9 cellular contexts compared by ENCODE assay signal in genomic region chr2:120442541-120442922, GRCh38.
DNase-seq lines count a peak whose midpoint lies in the region; ATAC-seq and TF ChIP-seq lines count a peak whose summit lies in the region.
"Had no signal": no experiment of that assay in that cellular context is flagged by ENCODE, and none has a peak within 500 bp of the region (broad histone marks: within the 10 kb centered on the region; RNA-seq: fewer than 3 reads in every experiment).

No MANE protein-coding gene starts in this region.

- H3K9me3 Mint-ChIP-seq in activated naive CD8-positive, alpha-beta T cell treated with anti-CD3 and anti-CD28 coated beads, Interleukin-2, amount 10 ng/mL, durations not matched to agents 7 days and 5 days, result no peaks in the 10 kb centered on the region

- no peak for TF ChIP-seq CTCF in hepatocyte (IDR thresholded peaks at IDR 0.05; ENCODE audit: poor library complexity)
- peak in 1 of 4 experiments; percentile 4 for TF ChIP-seq CTCF in prostate gland (IDR thresholded peaks at IDR 0.05)

- no peaks in the 10 kb centered on the region for H3K9me3 ChIP-seq in GM23248 (ENCODE audit: low read depth)
- no peaks in the 10 kb centered on the region for H3K9me3 ChIP-seq in hepatocyte (ENCODE audit: low read depth)
- H3K9me3 ChIP-seq in prostate gland, result no peaks in the 10 kb centered on the region

- H3K27me3 ChIP-seq in GM23248 (replicated peaks; ENCODE audit: insufficient read depth), result peaks cover 21% of the 10 kb centered on the region; the same call in 1 of the 2 replicates
- peaks cover 29% of the 10 kb centered on the region for H3K27me3 ChIP-seq in hepatocyte
- no peaks in the 10 kb centered on the region for H3K27me3 ChIP-seq in prostate gland (replicated peaks; ENCODE audit: insufficient read depth)

- TF ChIP-seq POLR2A in prostate gland (IDR thresholded peaks at IDR 0.05), result no peak

- H3K4me2 ChIP-seq in GM23248 (ENCODE audit: unreplicated experiment) (peak overlapping the region; percentile 74), hepatocyte (peak overlapping the region; percentile 98)

- DNase-seq in GM23248 (no peak), hepatocyte (ENCODE audit: low spot score) (no peak), prostate gland (ENCODE audit: low spot score) (no peak), AML-193 (lab: John Stamatoyannopoulos, UW) (no peak), mucosa of gallbladder (ENCODE audit: low spot score) (no peak), NCI-H1105 treated with DMSO at 0.1 percent for 48 hours (lab: John Stamatoyannopoulos, UW) (no peak)
- no peak for DNase-seq in activated naive CD8-positive, alpha-beta T cell treated with anti-CD3 and anti-CD28 coated beads, Interleukin-2, amount 10 ng/mL, durations not matched to agents 7 days and 5 days
- DNase-seq: GF-D8 had no signal

- H3K9me2 ChIP-seq in GM23248 (ENCODE audit: insufficient read depth) (no peaks in the 10 kb centered on the region), hepatocyte (replicated peaks; ENCODE audit: insufficient read depth) (no peaks in the 10 kb centered on the region)

- in situ Hi-C loops in GM23248 (cut with MboI), result no loop called here

- no peak overlapping the region for H3K9ac ChIP-seq in GM23248

- H4K20me1 ChIP-seq in GM23248 (ENCODE audit: insufficient read depth) (no peaks in the 10 kb centered on the region), hepatocyte (ENCODE audit: insufficient read depth, poor library complexity, severe bottlenecking) (no peaks in the 10 kb centered on the region)

- no peaks in the 10 kb centered on the region for H3F3A ChIP-seq in GM23248 (ENCODE audit: insufficient read depth)

- intact Hi-C loops in prostate gland (cut with DNase I), result no loop called here

- H2AFZ ChIP-seq in GM23248, result peak overlapping the region; percentile 18; the same call in 1 of the 2 replicates
- peak overlapping the region; percentile 56 for H2AFZ ChIP-seq in hepatocyte

- H3K79me2 ChIP-seq in GM23248 (ENCODE audit: insufficient read depth) (no peaks in the 10 kb centered on the region), hepatocyte (no peaks in the 10 kb centered on the region)

- no peaks in the 10 kb centered on the region for H3K36me3 Mint-ChIP-seq in activated naive CD8-positive, alpha-beta T cell treated with anti-CD3 and anti-CD28 coated beads, Interleukin-2, amount 10 ng/mL, durations not matched to agents 7 days and 5 days

- H3K27me3 Mint-ChIP-seq in activated naive CD8-positive, alpha-beta T cell treated with anti-CD3 and anti-CD28 coated beads, Interleukin-2, amount 10 ng/mL, durations not matched to agents 7 days and 5 days, result peaks cover 63% of the 10 kb centered on the region

- no peaks in the 10 kb centered on the region for H3K36me3 ChIP-seq in GM23248 (ENCODE audit: low read depth)
- H3K36me3 ChIP-seq in hepatocyte (replicated peaks; ENCODE audit: insufficient read depth, low read depth), result no peaks in the 10 kb centered on the region
- H3K36me3 ChIP-seq in prostate gland, result no peaks in the 10 kb centered on the region

- peak overlapping the region; percentile 57 for H3K4me3 ChIP-seq in GM23248
- H3K4me3 ChIP-seq in hepatocyte, result peak overlapping the region; percentile 31
- H3K4me3 ChIP-seq in prostate gland, result peak overlapping the region; percentile 21 to 27

- H3K4me3 Mint-ChIP-seq in activated naive CD8-positive, alpha-beta T cell treated with anti-CD3 and anti-CD28 coated beads, Interleukin-2, amount 10 ng/mL, durations not matched to agents 7 days and 5 days, result peak overlapping the region; percentile 70

- H3K27ac ChIP-seq in GM23248, result no peak overlapping the region
- peak overlapping the region; percentile 59 for H3K27ac ChIP-seq in hepatocyte
- peak overlapping the region; percentile 70 to 79 for H3K27ac ChIP-seq in prostate gland

- 45 to 63% methylated on average over 16 of the region's 16 CpGs for WGBS in GM23248 (ENCODE audit: low coverage in 1 of 2, low lambda C conversion rate in 2 of 2, missing lambda C conversion rate in 2 of 2), 2 experiments
- WGBS in hepatocyte (ENCODE audit: low lambda C conversion rate, missing lambda C conversion rate), result 7% methylated on average over 16 of the region's 16 CpGs
- WGBS in prostate gland, result 9% methylated on average over 16 of the region's 16 CpGs

- POLR2A ChIA-PET in activated naive CD8-positive, alpha-beta T cell treated with anti-CD3 and anti-CD28 coated beads, Interleukin-2, amount 10 ng/mL, durations not matched to agents 7 days and 5 days (lab: Charles Lee), result no interaction called here

- peaks cover 1% of the 10 kb centered on the region for H3K4me1 Mint-ChIP-seq in activated naive CD8-positive, alpha-beta T cell treated with anti-CD3 and anti-CD28 coated beads, Interleukin-2, amount 10 ng/mL, durations not matched to agents 7 days and 5 days

- H3K27ac Mint-ChIP-seq in activated naive CD8-positive, alpha-beta T cell treated with anti-CD3 and anti-CD28 coated beads, Interleukin-2, amount 10 ng/mL, durations not matched to agents 7 days and 5 days, result no peak overlapping the region

- 0 out of 2 replicates have a peak, but pooled peaks cover 9% of the 10 kb centered on the region for H3K4me1 ChIP-seq in GM23248 (ENCODE audit: insufficient read depth)
- peaks cover 10% of the 10 kb centered on the region for H3K4me1 ChIP-seq in hepatocyte (ENCODE audit: insufficient read depth)
- H3K4me1 ChIP-seq in prostate gland (replicated peaks), result peaks cover 9% of the 10 kb centered on the region

- peak; percentile 3 for ATAC-seq in activated naive CD8-positive, alpha-beta T cell treated with anti-CD3 and anti-CD28 coated beads, Interleukin-2, amount 10 ng/mL, durations not matched to agents 7 days and 5 days (ENCODE audit: low read depth)
- no peak for ATAC-seq in HG02642 (IDR thresholded peaks at IDR 0.05; ENCODE audit: poor library complexity, unreplicated experiment)
